Comparison of ENCODE assay signal across 8 cellular contexts in the genomic region with DNA sequence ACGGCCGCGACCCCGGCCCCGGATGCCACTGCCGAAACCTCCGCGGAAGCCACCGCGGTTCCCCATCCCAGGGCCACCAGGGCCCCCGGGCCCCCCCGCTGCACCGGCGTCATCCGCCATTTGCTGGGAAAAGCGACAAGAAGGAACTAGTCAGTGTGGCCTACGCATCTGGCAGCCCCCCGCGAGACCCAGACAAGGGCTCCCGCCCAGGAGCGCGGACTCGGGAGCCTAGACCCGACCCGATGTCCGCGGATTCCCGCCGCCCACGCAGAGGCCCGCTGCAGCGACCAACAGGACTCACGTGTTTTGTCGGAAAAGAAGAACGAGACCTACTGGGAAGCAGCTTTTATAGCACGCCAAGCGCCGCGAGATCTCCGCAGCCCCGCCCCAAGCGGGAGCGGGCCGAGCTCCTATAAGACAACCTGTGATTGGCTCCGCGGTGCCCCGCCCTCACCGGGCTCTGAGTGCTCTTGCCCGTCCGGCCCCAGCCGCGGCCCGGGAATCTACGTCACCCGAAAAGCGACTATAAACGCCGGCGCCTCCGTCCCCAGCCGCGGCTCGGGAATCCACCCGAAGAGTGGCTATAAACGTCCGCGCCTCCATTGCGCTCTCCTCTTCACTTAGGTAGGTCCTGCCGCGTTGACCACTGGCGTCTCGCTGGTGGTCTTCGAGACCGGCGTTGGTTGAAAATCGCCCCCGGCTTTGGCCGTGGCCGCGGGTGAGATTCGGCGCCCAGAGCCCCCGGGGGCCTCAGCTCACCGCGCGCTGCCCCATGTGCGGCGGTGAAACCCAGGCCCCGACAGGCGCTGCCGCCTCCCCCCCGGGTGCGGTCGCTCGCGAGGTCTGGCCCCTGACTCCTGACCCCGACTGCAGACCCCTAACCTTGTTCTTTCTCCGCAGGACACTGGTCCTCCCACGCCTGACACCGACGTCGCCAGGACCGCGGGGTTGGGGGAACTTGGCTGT. TPM values are rescaled to one million over a fixed set of nuclear protein-coding genes. Genes with fewer than 3 reads are reported as not detected.
DNase-seq lines count a peak whose midpoint lies in the region; TF ChIP-seq lines count a peak whose summit lies in the region.

A gene (minus strand): TSS at position 321 of the 966 bp plus-strand sequence. CDS start 201 bp downstream, at position 120.

- no peaks in the 10 kb centered on the region for H3K27me3 ChIP-seq in CD8-positive, alpha-beta memory T cell (ENCODE audit: insufficient read depth, low read length, poor library complexity, severe bottlenecking)

- peak within 1 kb of the TSS; percentile 95 to 99 (median 98) for H3K27ac Mint-ChIP-seq in CD8-positive, alpha-beta memory T cell

- POLR2A ChIA-PET in CD8-positive, alpha-beta memory T cell (lab: Charles Lee) = interaction anchor here (0.6 to 3.2 kb wide), 24 partner anchors 9 to 788 kb away, joined by 3 to 35 read pairs (median 4); a partner anchor contains a TSS
- POLR2A ChIA-PET in activated CD8-positive, alpha-beta memory T cell treated with anti-CD3 and anti-CD28 coated beads for 36 hours (lab: Charles Lee) = interaction anchor here (0.6 to 2.3 kb wide), 23 partner anchors 9 to 619 kb away, joined by 3 to 21 read pairs (median 4); a partner anchor contains a TSS

- no peaks in the 10 kb centered on the region for H3K9me3 Mint-ChIP-seq in CD8-positive, alpha-beta memory T cell

- H3K27me3 Mint-ChIP-seq in CD8-positive, alpha-beta memory T cell = peaks cover 0 to 1% of the 10 kb centered on the region in 2 donors

- TF ChIP-seq CTCF in GM20000 (IDR thresholded peaks at IDR 0.05; ENCODE audit: extremely low read depth, missing control alignments) = no peak

- peak within 1 kb of the TSS; percentile 85 to 99 (median 94) for H3K4me3 Mint-ChIP-seq in CD8-positive, alpha-beta memory T cell

- peak within 1 kb of the TSS; percentile 93 for H3K27ac ChIP-seq in CD8-positive, alpha-beta memory T cell (ENCODE audit: low read depth, low read length)

- H3K4me1 Mint-ChIP-seq in CD8-positive, alpha-beta memory T cell = peaks cover 43 to 52% (median 50%) of the 10 kb centered on the region in 3 donors

- CTCF ChIA-PET in CD8-positive, alpha-beta memory T cell (lab: Charles Lee) = interaction anchor here (0.6 to 2.9 kb wide), 6 partner anchors 18 to 190 kb away, joined by 3 to 8 read pairs (median 4); a partner anchor contains a TSS
- CTCF ChIA-PET in activated CD8-positive, alpha-beta memory T cell treated with anti-CD3 and anti-CD28 coated beads for 36 hours (lab: Charles Lee) = interaction anchor here (0.6 to 1.8 kb wide), 5 partner anchors 17 to 39 kb away, joined by 3 to 6 read pairs (median 3); a partner anchor contains a TSS

- peaks cover 0 to 50% (median 8%) of the 10 kb centered on the region in 3 donors for H3K36me3 Mint-ChIP-seq in CD8-positive, alpha-beta memory T cell

- peaks cover 50% of the 10 kb centered on the region for H3K4me1 ChIP-seq in CD8-positive, alpha-beta memory T cell (ENCODE audit: insufficient read depth, low read length)

- no peaks in the 10 kb centered on the region for H3K9me3 ChIP-seq in CD8-positive, alpha-beta memory T cell (ENCODE audit: low read length)

- peak within 1 kb of the TSS; percentile 86 for H3K4me3 ChIP-seq in CD8-positive, alpha-beta memory T cell (ENCODE audit: low read length)

- peaks cover 24% of the 10 kb centered on the region for H3K36me3 ChIP-seq in CD8-positive, alpha-beta memory T cell (ENCODE audit: insufficient read depth, low read length)

- DNase-seq in CD8-positive, alpha-beta memory T cell = peak; percentile 96 to 100 (median 98)
- DNase-seq in GM20000 (ENCODE audit: low spot score) (peak; percentile 100), HT1080 (ENCODE audit: low read depth) (peak; percentile 96), NOMO-1 (lab: John Stamatoyannopoulos, UW; ENCODE audit: unreplicated experiment in 2 of 2) (peak; percentile 98 to 99), medulla oblongata (ENCODE audit: extremely low spot score) (peak; percentile 98)
- peak; percentile 99 for DNase-seq in effector CD8-positive, alpha-beta T cell (lab: John Stamatoyannopoulos, UW)
- DNase-seq in stimulated activated CD8-positive, alpha-beta memory T cell treated with anti-CD3 and anti-CD28 coated beads, Interleukin-12 subunit alpha, Interleukin-12 subunit beta, amount 100 ng/mL, for 1 hour (ENCODE audit: low read depth) = peak; percentile 94

RNA-seq across cellular contexts. Expression of the gene that starts here (rescaled TPM):
- total RNA-seq in CD8-positive, alpha-beta memory T cell = 1,000 to 10,000 TPM; 5,023 to 5,213 TPM
- polyA plus RNA-seq in CD8-positive, alpha-beta memory T cell = 5,049 TPM
- 5,088 and 5,569 TPM in 2 replicates for total RNA-seq in HT1080 (2014; rRNA removed; shearing (Covaris generic))
- polyA plus RNA-seq in HT1080 (2015; cell fraction: cytosol; rRNA removed) = 8,964 and 9,967 TPM in 2 replicates
- 2,812 and 3,088 TPM in 2 replicates for polyA plus RNA-seq in HT1080 (2015; cell fraction: nucleus; rRNA removed)
- 1,000 to 10,000 TPM; 4,851 to 4,954 TPM for total RNA-seq in activated CD8-positive, alpha-beta memory T cell treated with anti-CD3 and anti-CD28 coated beads for 36 hours

Comparison
In these comparisons a context has a peak if more than half of its experiments do, and no peak if none do; other contexts are left out.
1. Peak in every context shown above with its lines: DNase-seq, H3K4me3 ChIP-seq and H3K27ac ChIP-seq.